1 cellular context compared by ENCODE assay signal in the genomic region with DNA sequence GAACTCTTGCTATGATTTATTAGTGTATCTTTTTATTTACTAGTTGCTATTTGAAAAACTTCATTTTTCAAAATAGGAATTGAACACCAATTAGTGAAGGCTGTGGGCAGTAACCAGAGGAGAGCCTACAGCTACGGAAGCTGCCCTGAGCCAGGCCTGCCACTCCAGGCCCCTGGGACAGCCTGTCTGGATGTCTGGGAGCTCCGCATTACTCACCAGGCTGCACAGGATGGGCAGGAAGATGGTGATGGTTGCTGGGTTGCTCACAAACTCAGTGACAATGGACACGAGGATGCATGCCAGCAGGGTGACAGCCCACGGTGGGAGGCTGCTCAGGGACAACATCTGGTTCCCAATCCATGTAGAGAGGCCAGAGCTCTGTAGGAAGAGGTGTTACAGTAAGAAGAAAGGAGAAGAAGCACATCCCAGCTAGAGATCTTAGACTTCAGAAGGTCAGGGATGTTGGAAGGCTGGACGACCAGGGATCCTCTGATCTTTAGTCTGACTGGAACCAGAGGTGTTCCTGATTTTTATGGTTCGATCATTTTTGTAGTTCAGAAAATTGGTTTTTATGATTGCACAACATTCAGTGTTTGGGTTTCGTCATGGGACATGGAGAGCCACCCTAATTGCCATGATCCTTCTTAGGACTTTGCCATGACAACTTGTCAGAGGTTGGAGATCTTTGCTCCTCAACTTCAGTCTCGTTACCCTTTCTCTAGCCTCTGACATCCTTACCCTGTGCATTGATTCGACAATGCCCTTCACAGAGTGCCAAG.
TF ChIP-seq lines count a peak whose summit lies in the region.

No MANE protein-coding gene starts in this region.

TF ChIP-seq in HepG2, 621 proteins besides CTCF, POLR2A, EP300 and RAD21:
- TF ChIP-seq NR2F2 (IDR thresholded peaks at IDR 0.05; ENCODE audit: borderline replicate concordance, low read depth) (no peak), ZNF367 (CRISPR knock-in tag; IDR thresholded peaks at IDR 0.05; ENCODE audit: borderline replicate concordance) (no peak), ISL2 (CRISPR knock-in tag; IDR thresholded peaks at IDR 0.05) (no peak), KAT8 (CRISPR knock-in tag; IDR thresholded peaks at IDR 0.05) (no peak), CEBPB (IDR thresholded peaks at IDR 0.05; ENCODE audit: borderline replicate concordance, low read depth, low read length) (peak; percentile 73), NBN (conservative IDR thresholded peaks at IDR 0.05) (no peak)
- TF ChIP-seq, protein P1, sequence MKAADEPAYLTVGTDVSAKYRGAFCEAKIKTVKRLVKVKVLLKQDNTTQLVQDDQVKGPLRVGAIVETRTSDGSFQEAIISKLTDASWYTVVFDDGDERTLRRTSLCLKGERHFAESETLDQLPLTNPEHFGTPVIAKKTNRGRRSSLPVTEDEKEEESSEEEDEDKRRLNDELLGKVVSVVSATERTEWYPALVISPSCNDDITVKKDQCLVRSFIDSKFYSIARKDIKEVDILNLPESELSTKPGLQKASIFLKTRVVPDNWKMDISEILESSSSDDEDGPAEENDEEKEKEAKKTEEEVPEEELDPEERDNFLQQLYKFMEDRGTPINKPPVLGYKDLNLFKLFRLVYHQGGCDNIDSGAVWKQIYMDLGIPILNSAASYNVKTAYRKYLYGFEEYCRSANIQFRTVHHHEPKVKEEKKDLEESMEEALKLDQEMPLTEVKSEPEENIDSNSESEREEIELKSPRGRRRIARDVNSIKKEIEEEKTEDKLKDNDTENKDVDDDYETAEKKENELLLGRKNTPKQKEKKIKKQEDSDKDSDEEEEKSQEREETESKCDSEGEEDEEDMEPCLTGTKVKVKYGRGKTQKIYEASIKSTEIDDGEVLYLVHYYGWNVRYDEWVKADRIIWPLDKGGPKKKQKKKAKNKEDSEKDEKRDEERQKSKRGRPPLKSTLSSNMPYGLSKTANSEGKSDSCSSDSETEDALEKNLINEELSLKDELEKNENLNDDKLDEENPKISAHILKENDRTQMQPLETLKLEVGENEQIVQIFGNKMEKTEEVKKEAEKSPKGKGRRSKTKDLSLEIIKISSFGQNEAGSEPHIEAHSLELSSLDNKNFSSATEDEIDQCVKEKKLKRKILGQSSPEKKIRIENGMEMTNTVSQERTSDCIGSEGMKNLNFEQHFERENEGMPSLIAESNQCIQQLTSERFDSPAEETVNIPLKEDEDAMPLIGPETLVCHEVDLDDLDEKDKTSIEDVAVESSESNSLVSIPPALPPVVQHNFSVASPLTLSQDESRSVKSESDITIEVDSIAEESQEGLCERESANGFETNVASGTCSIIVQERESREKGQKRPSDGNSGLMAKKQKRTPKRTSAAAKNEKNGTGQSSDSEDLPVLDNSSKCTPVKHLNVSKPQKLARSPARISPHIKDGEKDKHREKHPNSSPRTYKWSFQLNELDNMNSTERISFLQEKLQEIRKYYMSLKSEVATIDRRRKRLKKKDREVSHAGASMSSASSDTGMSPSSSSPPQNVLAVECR (CRISPR knock-in tag; IDR thresholded peaks at IDR 0.05; ENCODE audit: borderline replicate concordance): no peak
